8 cellular contexts compared by ENCODE assay signal in genomic region chr9:127805620-127806019, GRCh38. TPM values are rescaled to one million over a fixed set of nuclear protein-coding genes. Genes with fewer than 3 reads are reported as not detected.
A peak's percentile ranks its signal among the peaks of the same experiment; 100 is the strongest.
DNase-seq lines count a peak whose midpoint lies in the region; ATAC-seq and TF ChIP-seq lines count a peak whose summit lies in the region.

No MANE protein-coding gene starts in this region.

- H3K9me3 ChIP-seq in right cardiac atrium (ENCODE audit: control insufficient read depth, low read length) (no peaks in the 10 kb centered on the region), PC-9 (ENCODE audit: insufficient read depth, low read depth) (no peaks in the 10 kb centered on the region), endodermal cell (ENCODE audit: control insufficient read depth, low read length) (no peaks in the 10 kb centered on the region), upper lobe of right lung (no peaks in the 10 kb centered on the region), gastrocnemius medialis (no peaks in the 10 kb centered on the region)

- H3K27ac Mint-ChIP-seq in endodermal cell, result peak overlapping the region; percentile 69

- H3K27me3 ChIP-seq in right cardiac atrium (ENCODE audit: control insufficient read depth, insufficient read depth) (no peaks in the 10 kb centered on the region), PC-9 (ENCODE audit: insufficient read depth, low read depth) (no peaks in the 10 kb centered on the region), endodermal cell (ENCODE audit: control insufficient read depth, insufficient read depth, low read length, poor library complexity, severe bottlenecking) (no peaks in the 10 kb centered on the region), upper lobe of right lung (no peaks in the 10 kb centered on the region), gastrocnemius medialis (no peaks in the 10 kb centered on the region)

- ATAC-seq in right cardiac atrium (no peak), Right ventricle myocardium inferior (no peak), upper lobe of right lung (no peak), gastrocnemius medialis (no peak)

- H3K27me3 Mint-ChIP-seq in endodermal cell (ENCODE audit: insufficient read depth), result no peaks in the 10 kb centered on the region

- no peak; the same call in 1 of the 2 replicates for TF ChIP-seq CTCF in PC-9 (conservative IDR thresholded peaks at IDR 0.05)
- peak; percentile 84 for TF ChIP-seq CTCF in endodermal cell (conservative IDR thresholded peaks at IDR 0.05)
- peak; percentile 35 for TF ChIP-seq CTCF in upper lobe of right lung (IDR thresholded peaks at IDR 0.05)
- TF ChIP-seq CTCF in gastrocnemius medialis (IDR thresholded peaks at IDR 0.05 in 4 of 5, conservative IDR thresholded peaks at IDR 0.05 in 1 of 5), result peak in 1 of 5 experiments; percentile 16

- H3K4me1 ChIP-seq in right cardiac atrium (ENCODE audit: control insufficient read depth, insufficient read depth, low read length) (peaks cover 7% of the 10 kb centered on the region), PC-9 (replicated peaks; ENCODE audit: insufficient read depth) (peaks cover 32% of the 10 kb centered on the region), endodermal cell (ENCODE audit: control insufficient read depth, insufficient read depth, low read length) (peaks cover 16% of the 10 kb centered on the region), upper lobe of right lung (peaks cover 34% of the 10 kb centered on the region), gastrocnemius medialis (peaks cover 23 to 41% of the 10 kb centered on the region in 2 donors)

- CTCF ChIA-PET in PC-9 (lab: Charles Lee), result interaction anchor here (0.6 kb wide), 1 partner anchor 25 kb away, joined by 6 read pairs; no protein-coding TSS in a partner anchor

- H3K27ac ChIP-seq in right cardiac atrium (ENCODE audit: low read length) (no peak overlapping the region), PC-9 (no peak overlapping the region), endodermal cell (ENCODE audit: low read depth, low read length) (no peak overlapping the region), upper lobe of right lung (no peak overlapping the region), gastrocnemius medialis (peak overlapping the region in 2 of 4 donors; percentile 94 to 97)

- H2AFZ ChIP-seq in PC-9, result no peak overlapping the region

- DNase-seq in right cardiac atrium (peak in 2 of 3 donors; percentile 56 to 67), Right ventricle myocardium inferior (ENCODE audit: missing footprints) (no peak), PC-9 (no peak), endodermal cell (peak; percentile 94), upper lobe of right lung (no peak), gastrocnemius medialis (no peak), NCI-H1048 (lab: John Stamatoyannopoulos, UW) (no peak), posterior vena cava (ENCODE audit: low spot score) (no peak)

- peaks cover 20% of the 10 kb centered on the region for H4K20me1 ChIP-seq in PC-9 (ENCODE audit: insufficient read depth)

- in situ Hi-C loops in gastrocnemius medialis (cut with MboI; ENCODE audit: low sequenced_read_pairs in 4 of 4), result loop anchor here in 1 of 4 donors (10.0 kb wide), 1 partner anchor 59 kb away; no protein-coding TSS in a partner anchor

- no peaks in the 10 kb centered on the region for H3K9me2 ChIP-seq in PC-9 (ENCODE audit: insufficient read depth)

- H3K4me3 ChIP-seq in right cardiac atrium (ENCODE audit: low read length) (no peak overlapping the region), PC-9 (no peak overlapping the region), endodermal cell (ENCODE audit: low read length) (no peak overlapping the region), upper lobe of right lung (no peak overlapping the region), gastrocnemius medialis (no peak overlapping the region)

- H3K4me2 ChIP-seq in PC-9, result 0 out of 2 replicates have a peak overlapping the region, but pooled peaks have one; percentile 82

- peaks cover 50% of the 10 kb centered on the region for H3F3A ChIP-seq in PC-9 (ENCODE audit: insufficient read depth, low read depth)

- 76% methylated on average over 8 of the region's 8 CpGs for WGBS in right cardiac atrium
- 75% methylated on average over 7 to 8 of the region's 8 CpGs for WGBS in endodermal cell (ENCODE audit: insufficient coverage in 1 of 2, insufficient read length in 1 of 2), 2 experiments

- peaks cover 6% of the 10 kb centered on the region for H3K4me1 Mint-ChIP-seq in endodermal cell

- H3K9ac ChIP-seq in endodermal cell (ENCODE audit: extremely low read depth, low read length, poor library complexity, severe bottlenecking), result no peak overlapping the region

- no TSS peak for BruUV-seq in PC-9 (replicated peaks; lab: Mats Ljungman, UMichigan)

- H3K36me3 Mint-ChIP-seq in endodermal cell (ENCODE audit: low read depth), result peaks cover 22% of the 10 kb centered on the region

- peaks cover 26% of the 10 kb centered on the region for H3K36me3 ChIP-seq in PC-9 (ENCODE audit: low read depth)
- H3K36me3 ChIP-seq in endodermal cell (ENCODE audit: control insufficient read depth, insufficient read depth, low read length), result peaks cover 29% of the 10 kb centered on the region
- peaks cover 49% of the 10 kb centered on the region for H3K36me3 ChIP-seq in upper lobe of right lung
- peaks cover 0 to 50% of the 10 kb centered on the region in 2 donors for H3K36me3 ChIP-seq in gastrocnemius medialis

- H3K9me3 Mint-ChIP-seq in endodermal cell, result no peaks in the 10 kb centered on the region

- TF ChIP-seq POLR2A in gastrocnemius medialis (IDR thresholded peaks at IDR 0.05), result no peak

- POLR2A ChIA-PET in PC-9 (lab: Charles Lee; ENCODE audit: unreplicated experiment), result interaction anchor here (0.6 to 0.8 kb wide), 2 partner anchors 48 to 66 kb away, joined by 5 to 9 read pairs; no protein-coding TSS in a partner anchor

- H3K4me3 Mint-ChIP-seq in endodermal cell, result no peak overlapping the region

- peaks cover 39% of the 10 kb centered on the region for H3K79me2 ChIP-seq in PC-9 (ENCODE audit: low read depth)

- intact Hi-C loops in right cardiac atrium (cut with DNase I) (loop anchor here in 2 of 4 donors (10.0 kb wide), 1 partner anchor 69 kb away; the partner anchor contains the start of gene AK1 (in 2 of the 2)), Right ventricle myocardium inferior (cut with DNase I) (no loop called here), PC-9 (cut with micrococcal nuclease; ENCODE audit: unreplicated experiment) (no loop called here), upper lobe of right lung (cut with DNase I) (no loop called here), gastrocnemius medialis (cut with DNase I; ENCODE audit: low total_unique reads) (loop anchor here (10.0 kb wide), 1 partner anchor 289 kb away; no protein-coding TSS in a partner anchor), posterior vena cava (cut with DNase I) (no loop called here)

RNA-seq across cellular contexts. Expression of gene FPGS, which starts 2.9 kb away (rescaled TPM):
- total RNA-seq in right cardiac atrium, result 10 to 100 TPM; 34.1 to 53.1 (median 45.6) TPM
- polyA plus RNA-seq in right cardiac atrium, result 30.1 TPM
- total RNA-seq in Right ventricle myocardium inferior, result 30.2 TPM
- 152 and 191 TPM in 2 replicates for total RNA-seq in PC-9 (2021)
- total RNA-seq in endodermal cell, result 10 to 100 TPM; 75.2 to 76.4 TPM
- 46.4 TPM for polyA plus RNA-seq in endodermal cell (2013, experiment 1 of 2)
- 42.8 TPM for polyA plus RNA-seq in endodermal cell (2013, experiment 2 of 2)
- 68.9 TPM for total RNA-seq in upper lobe of right lung
- total RNA-seq in gastrocnemius medialis, result 10 to 100 TPM; 36.4 to 87.6 (median 47.7) TPM
- total RNA-seq in posterior vena cava, result 10 to 100 TPM; 35.5 to 55.1 TPM

RNA-seq across cellular contexts. Expression of gene CDK9, which starts 19.8 kb away (rescaled TPM):
- 10 to 100 TPM; 49.0 to 62.5 (median 58.6) TPM for total RNA-seq in right cardiac atrium
- 37.3 TPM for polyA plus RNA-seq in right cardiac atrium
- 49.9 TPM for total RNA-seq in Right ventricle myocardium inferior
- total RNA-seq in PC-9 (2021), result 92.5 and 93.8 TPM in 2 replicates
- total RNA-seq in endodermal cell, result 100 to 1,000 TPM in 1 of 2 donors, 10 to 100 TPM in 1; 97.1 to 101 TPM
- polyA plus RNA-seq in endodermal cell (2013, experiment 1 of 2), result 58.2 TPM
- polyA plus RNA-seq in endodermal cell (2013, experiment 2 of 2), result 58.0 TPM
- 99.1 TPM for total RNA-seq in upper lobe of right lung
- 10 to 100 TPM; 50.3 to 71.2 (median 51.2) TPM for total RNA-seq in gastrocnemius medialis
- total RNA-seq in posterior vena cava, result 10 to 100 TPM; 56.5 to 71.0 TPM

RNA-seq across cellular contexts. Expression of gene SH2D3C, which starts 27.2 kb away (rescaled TPM):
- 10 to 100 TPM in 3 of 4 donors, 1 to 10 TPM in 1; 9.4 to 15.5 (median 12.7) TPM for total RNA-seq in right cardiac atrium
- 17.4 TPM for polyA plus RNA-seq in right cardiac atrium
- 21.3 TPM for total RNA-seq in Right ventricle myocardium inferior
- 0.75 and 0.79 TPM in 2 replicates for total RNA-seq in PC-9 (2021)
- 1 to 10 TPM in 1 of 2 donors, under 1 TPM in 1; 0.77 to 1.4 TPM for total RNA-seq in endodermal cell
- polyA plus RNA-seq in endodermal cell (2013, experiment 1 of 2), result 5.3 TPM
- 5.3 TPM for polyA plus RNA-seq in endodermal cell (2013, experiment 2 of 2)
- total RNA-seq in upper lobe of right lung, result 85.3 TPM
- total RNA-seq in gastrocnemius medialis, result 1 to 10 TPM; 4.7 to 8.1 (median 5.2) TPM
- total RNA-seq in posterior vena cava, result 10 to 100 TPM; 13.7 to 18.9 TPM

RNA-seq across cellular contexts. Expression of gene ENG, which starts 48.8 kb away (rescaled TPM):
- total RNA-seq in right cardiac atrium (100 to 1,000 TPM; 275 to 462 (median 364) TPM), Right ventricle myocardium inferior (131 TPM), PC-9 (2021) (18.4 and 23.1 TPM in 2 replicates), endodermal cell (1 to 10 TPM; 2.2 to 2.4 TPM), upper lobe of right lung (322 TPM), gastrocnemius medialis (10 to 100 TPM; 27.4 to 49.8 (median 32.6) TPM), posterior vena cava (100 to 1,000 TPM; 189 to 217 TPM)
- 362 TPM for polyA plus RNA-seq in right cardiac atrium
- 1.2 TPM for polyA plus RNA-seq in endodermal cell (2013, experiment 1 of 2)
- polyA plus RNA-seq in endodermal cell (2013, experiment 2 of 2), result 0.95 TPM

Comparison
In these comparisons a context has a peak if more than half of its experiments do, and no peak if none do; other contexts are left out.
1. DNase-seq: peak in right cardiac atrium (2 of 3) and endodermal cell (single experiment); none in Right ventricle myocardium inferior (single experiment), PC-9 (0 of 2), upper lobe of right lung (single experiment), gastrocnemius medialis (0 of 2), NCI-H1048 (single experiment) and posterior vena cava (single experiment).